Comparison of ENCODE assay signal across 21 cellular contexts in the genomic region with DNA sequence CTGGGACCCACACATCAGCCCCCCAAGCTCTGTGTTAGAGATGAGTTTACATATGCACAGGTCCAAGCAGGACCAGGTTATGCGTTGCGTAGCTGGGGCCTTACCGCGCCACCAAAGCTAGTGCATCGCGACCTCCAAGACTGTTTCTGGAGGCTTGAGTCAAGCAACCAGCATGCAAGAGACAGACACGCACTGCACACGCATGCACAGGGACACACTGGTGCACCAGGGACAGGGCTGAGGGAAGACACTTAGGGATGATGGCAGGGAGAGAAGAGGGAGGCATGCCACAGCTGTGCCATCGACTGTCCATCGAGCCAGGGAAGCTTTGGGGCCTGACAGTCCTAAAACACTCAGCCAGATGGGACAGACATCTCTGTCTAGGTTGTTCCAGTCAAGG.
DNase-seq lines count a peak whose midpoint lies in the region; ATAC-seq, FAIRE-seq and TF ChIP-seq lines count a peak whose summit lies in the region.
"Had no signal": no experiment of that assay in that cellular context is flagged by ENCODE, and none has a peak within 500 bp of the region (broad histone marks: within the 10 kb centered on the region; RNA-seq: fewer than 3 reads in every experiment).

No MANE protein-coding gene starts in this region.

- H3K27me3 Mint-ChIP-seq in neural crest cell (ENCODE audit: low read depth): no peaks in the 10 kb centered on the region

- H2BK5ac ChIP-seq in H1 (ENCODE audit: low read depth, low read length): no peak overlapping the region

- H2AK5ac ChIP-seq in H1 (ENCODE audit: low read depth, low read length): peak overlapping the region; percentile 86; the same call in 1 of the 2 replicates

- H3K27ac ChIP-seq in H1 (ENCODE audit: low read depth, low read length) (no peak overlapping the region), rectal smooth muscle tissue (ENCODE audit: low read depth, low read length) (peak overlapping the region; percentile 70), tibial artery (peak overlapping the region; percentile 40 to 74)
- H3K27ac ChIP-seq: BLaER1, GM23248, HL-60 had no signal

- no peak for TF ChIP-seq CTCF in H1 (IDR thresholded peaks at IDR 0.05; ENCODE audit: control extremely low read depth in 1 of 3, insufficient read depth in 1 of 3, low read depth in 1 of 3, low read length in 3 of 3)
- TF ChIP-seq CTCF in neural crest cell (conservative IDR thresholded peaks at IDR 0.05): no peak
- no peak for TF ChIP-seq CTCF in tibial artery (IDR thresholded peaks at IDR 0.05)

- no peak overlapping the region for H3K23ac ChIP-seq in H1 (ENCODE audit: insufficient read length)

- no peak for TF ChIP-seq RAD21 in H1 (IDR thresholded peaks at IDR 0.05 in 1 of 2, conservative IDR thresholded peaks at IDR 0.05 in 1 of 2; ENCODE audit: low read depth in 2 of 2, low read length in 2 of 2)

- no peaks in the 10 kb centered on the region for H3K27me3 ChIP-seq in H1 (replicated peaks in 1 of 4; ENCODE audit: control insufficient read depth in 3 of 4, extremely low read depth in 1 of 4, insufficient read depth in 3 of 4, low read length in 3 of 4)
- H3K27me3 ChIP-seq in rectal smooth muscle tissue (ENCODE audit: control insufficient read depth, insufficient read depth, low read length): no peaks in the 10 kb centered on the region
- no peaks in the 10 kb centered on the region for H3K27me3 ChIP-seq in tibial artery
- H3K27me3 ChIP-seq: BLaER1 had no signal

- H2BK20ac ChIP-seq in H1 (ENCODE audit: low read length): no peak overlapping the region

- no peak for TF ChIP-seq POLR2A in H1 (IDR thresholded peaks at IDR 0.05; ENCODE audit: control extremely low read depth in 1 of 2, low read depth in 2 of 2, low read length in 2 of 2)

- no peak overlapping the region for H4K5ac ChIP-seq in H1 (ENCODE audit: insufficient read length, low read depth, low read length)

- no peaks in the 10 kb centered on the region for H3K9me3 ChIP-seq in H1 (ENCODE audit: insufficient read depth in 2 of 2, low read depth in 1 of 2, low read length in 1 of 2)
- H3K9me3 ChIP-seq in tibial artery: no peaks in the 10 kb centered on the region
- H3K9me3 ChIP-seq: BLaER1 had no signal

- H3K56ac ChIP-seq in H1 (replicated peaks; ENCODE audit: insufficient read length, low read depth, low read length): no peak overlapping the region

- H4K8ac ChIP-seq in H1 (ENCODE audit: extremely low read depth, insufficient read depth, low read length): 0 out of 2 replicates have a peak overlapping the region, but pooled peaks have one; percentile 6

- H3K4me1 ChIP-seq in H1 (replicated peaks in 1 of 4; ENCODE audit: control insufficient read depth in 3 of 4, insufficient read depth in 4 of 4, low read length in 3 of 4) (no peaks in the 10 kb centered on the region), rectal smooth muscle tissue (ENCODE audit: control insufficient read depth, insufficient read depth, low read length) (peaks cover 37% of the 10 kb centered on the region), tibial artery (peaks cover 0 to 86% (median 24%) of the 10 kb centered on the region in 4 donors)

- H3K23me2 ChIP-seq in H1 (ENCODE audit: low read depth, low read length): no peaks in the 10 kb centered on the region

- WGBS in H1 (ENCODE audit: extremely low coverage in 1 of 2, insufficient coverage in 1 of 2, insufficient read length in 1 of 2, insufficient replicate concordance in 2 of 2, low coverage in 1 of 2, low lambda C conversion rate in 2 of 2, missing lambda C conversion rate in 1 of 2), 2 experiments: 92% methylated on average over 10 of the region's 10 CpGs; no CpG with 5 or more reads in 1 of the 2 experiments

- H3K36me3 ChIP-seq in H1 (ENCODE audit: control insufficient read depth in 2 of 4, insufficient read depth in 4 of 4, low read length in 3 of 4): no peaks in the 10 kb centered on the region
- H3K36me3 ChIP-seq in rectal smooth muscle tissue (ENCODE audit: control insufficient read depth, insufficient read depth, low read length): peaks cover 17% of the 10 kb centered on the region
- peaks cover 71 to 90% (median 80%) of the 10 kb centered on the region in 3 donors for H3K36me3 ChIP-seq in tibial artery
- H3K36me3 ChIP-seq: BLaER1 had no signal

- POLR2A ChIA-PET in H1 (lab: Charles Lee; ENCODE audit: partially characterized antibody): no interaction called here

- H3K4me1 Mint-ChIP-seq in neural crest cell: no peaks in the 10 kb centered on the region
- H3K4me1 Mint-ChIP-seq: CD4-positive, alpha-beta memory T cell had no signal

- no peaks in the 10 kb centered on the region for H4K20me1 ChIP-seq in H1 (replicated peaks in 1 of 2; ENCODE audit: control insufficient read depth in 1 of 2, insufficient read depth in 2 of 2, low read length in 2 of 2)
- H4K20me1 ChIP-seq: BLaER1 had no signal

- DNase-seq in H1 (ENCODE audit: low read depth in 1 of 2, low spot score in 2 of 2) (no peak), neural crest cell (ENCODE audit: low read depth, low spot score) (no peak), tibial artery (no peak), OCI-M1 (lab: John Stamatoyannopoulos, UW) (no peak), DMS153 treated with DMSO at 0.1 percent for 48 hours (lab: John Stamatoyannopoulos, UW; ENCODE audit: unreplicated experiment) (no peak)
- DNase-seq: 8988T; CD4-positive, alpha-beta memory T cell; DMS153; DND-41; EL; GM23248; HCEC 1CT; IMR-90 had no signal

- H3K4me3 ChIP-seq in H1 (ENCODE audit: extremely low read depth in 1 of 4, insufficient read depth in 2 of 4, low read depth in 3 of 4, low read length in 4 of 4): no peak overlapping the region
- H3K4me3 ChIP-seq in rectal smooth muscle tissue (ENCODE audit: low read length): no peak overlapping the region
- H3K4me3 ChIP-seq in tibial artery: no peak overlapping the region
- H3K4me3 ChIP-seq: BLaER1, GM12878, GM23248 had no signal

- intact Hi-C loops in tibial artery (cut with DNase I; ENCODE audit: low total_unique reads): no loop called here

- H3K79me1 ChIP-seq in H1 (ENCODE audit: low read depth, low read length): no peaks in the 10 kb centered on the region

- no peak overlapping the region for H2AFZ ChIP-seq in H1 (ENCODE audit: low read length)
- H2AFZ ChIP-seq: GM23248 had no signal

- CTCF ChIA-PET in H1 (lab: Charles Lee; ENCODE audit: partially characterized antibody): interaction anchor here (0.7 to 3.4 kb wide), 7 partner anchors 12 to 46 kb away, joined by 3 to 11 read pairs (median 3); no protein-coding TSS in a partner anchor

- H3K14ac ChIP-seq in H1 (ENCODE audit: insufficient read length): no peak overlapping the region

- H3K18ac ChIP-seq in H1 (ENCODE audit: extremely low read depth, low read length): no peak overlapping the region; the same call in 1 of the 2 replicates

- H3K9ac ChIP-seq in H1 (replicated peaks in 1 of 4; ENCODE audit: extremely low read depth in 1 of 4, low read depth in 3 of 4, low read length in 3 of 4): no peak overlapping the region
- H3K9ac ChIP-seq in rectal smooth muscle tissue (ENCODE audit: low read length): no peak overlapping the region
- H3K9ac ChIP-seq: BLaER1, GM23248 had no signal

- TF ChIP-seq EP300 in H1 (IDR thresholded peaks at IDR 0.05; ENCODE audit: borderline replicate concordance in 1 of 2, low read depth in 2 of 2, low read length in 2 of 2): no peak

- no peak overlapping the region for H2BK12ac ChIP-seq in H1 (ENCODE audit: low read depth, low read length)

- H3K4ac ChIP-seq in H1 (replicated peaks; ENCODE audit: insufficient read length, low read depth, low read length): no peak overlapping the region

- H3K4me2 ChIP-seq in H1 (ENCODE audit: insufficient read depth in 1 of 2, low read depth in 2 of 2, low read length in 2 of 2): no peak overlapping the region
- H3K4me2 ChIP-seq: BLaER1 had no signal

- no peak overlapping the region for H2BK120ac ChIP-seq in H1 (replicated peaks; ENCODE audit: low read depth, low read length)

- no peak overlapping the region for H3K4me3 Mint-ChIP-seq in neural crest cell
- H3K4me3 Mint-ChIP-seq: CD14-positive monocyte; CD4-positive, alpha-beta memory T cell had no signal

- H4K91ac ChIP-seq in H1 (replicated peaks; ENCODE audit: insufficient read length, low read length): no peak overlapping the region

- no peak for ATAC-seq in GM19455 (IDR thresholded peaks at IDR 0.05; ENCODE audit: unreplicated experiment)
- ATAC-seq: GM12878 had no signal

- H3K9me3 Mint-ChIP-seq in neural crest cell: no peaks in the 10 kb centered on the region
- H3K9me3 Mint-ChIP-seq: CD4-positive, alpha-beta memory T cell had no signal

- no peaks in the 10 kb centered on the region for H3K36me3 Mint-ChIP-seq in neural crest cell (ENCODE audit: low read depth)
- H3K36me3 Mint-ChIP-seq: CD14-positive monocyte; CD4-positive, alpha-beta memory T cell had no signal

- H2BK15ac ChIP-seq in H1 (ENCODE audit: low read length): no peak overlapping the region

- peak overlapping the region; percentile 63 for H3K27ac Mint-ChIP-seq in neural crest cell (ENCODE audit: unreplicated experiment)
- H3K27ac Mint-ChIP-seq: CD14-positive monocyte; CD4-positive, alpha-beta memory T cell had no signal

- no peaks in the 10 kb centered on the region for H3K79me2 ChIP-seq in H1 (ENCODE audit: control insufficient read depth in 1 of 2, insufficient read depth in 2 of 2, low read length in 2 of 2)

- FAIRE-seq in H1 (lab: Jason Lieb, UNC): no peak
- FAIRE-seq: GM12878, GM19239, H54 had no signal

TF ChIP-seq in H1, 55 proteins besides CTCF, POLR2A, EP300 and RAD21 (continues in another document):
- TF ChIP-seq RNF2 (IDR thresholded peaks at IDR 0.05; ENCODE audit: borderline replicate concordance, low read depth, low read length, missing control alignments, poor library complexity, severe bottlenecking) (no peak), SP2 (IDR thresholded peaks at IDR 0.05; ENCODE audit: low read length) (no peak), BACH1 (IDR thresholded peaks at IDR 0.05; ENCODE audit: low read length) (no peak), SAP30 (IDR thresholded peaks at IDR 0.05; ENCODE audit: insufficient read depth, insufficient replicate concordance, low read length) (no peak), MAX (IDR thresholded peaks at IDR 0.05) (no peak), SIN3A (conservative IDR thresholded peaks at IDR 0.05 in 1 of 2, IDR thresholded peaks at IDR 0.05 in 1 of 2; ENCODE audit: low read depth in 1 of 2, low read length in 2 of 2) (no peak), PHF8 (conservative IDR thresholded peaks at IDR 0.05; ENCODE audit: low read depth, low read length) (no peak)
